In genomic region chrX:106707771-106708454, GRCh38 we compare ENCODE assay signal across 11 cellular contexts. TPM values are rescaled to one million over a fixed set of nuclear protein-coding genes. Genes with fewer than 3 reads are reported as not detected.
DNase-seq lines count a peak whose midpoint lies in the region; ATAC-seq and TF ChIP-seq lines count a peak whose summit lies in the region.
"Had no signal": no experiment of that assay in that cellular context is flagged by ENCODE, and none has a peak within 500 bp of the region (broad histone marks: within the 10 kb centered on the region; RNA-seq: fewer than 3 reads in every experiment).

No MANE protein-coding gene starts in this region.

- H3F3A ChIP-seq in GM23248 (ENCODE audit: insufficient read depth), result peaks cover 13% of the 10 kb centered on the region

- TF ChIP-seq CTCF in A673 (conservative IDR thresholded peaks at IDR 0.05; ENCODE audit: low read depth, low read length), result no peak

- H3K79me1 ChIP-seq in trophoblast cell (ENCODE audit: low read length), result no peaks in the 10 kb centered on the region

- H3K9me3 Mint-ChIP-seq in stimulated activated memory B cell treated with anti-CD40 and anti-IgM and Interleukin-4, amounts not matched to agents 10 μg/mL and 1 μg/mL and 100 μg/mL, for 72 hours, result no peaks in the 10 kb centered on the region
- no peaks in the 10 kb centered on the region for H3K9me3 Mint-ChIP-seq in CD4-positive, alpha-beta memory T cell

- ATAC-seq in GM21360 (IDR thresholded peaks at IDR 0.05; ENCODE audit: unreplicated experiment), result no peak
- ATAC-seq in stimulated activated memory B cell treated with anti-CD40 and anti-IgM and Interleukin-4, amounts not matched to agents 10 μg/mL and 1 μg/mL and 100 μg/mL, for 72 hours, result no peak

- no peak overlapping the region for H2BK12ac ChIP-seq in trophoblast cell (ENCODE audit: low read length)

- no peak overlapping the region for H4K91ac ChIP-seq in trophoblast cell (ENCODE audit: low read depth, low read length)

- H2AK5ac ChIP-seq in trophoblast cell (ENCODE audit: low read length), result no peak overlapping the region

- H3K4me2 ChIP-seq in GM23248 (ENCODE audit: unreplicated experiment) (peak overlapping the region; percentile 48), trophoblast cell (ENCODE audit: low read length) (no peak overlapping the region)

- no peak overlapping the region for H3K4ac ChIP-seq in trophoblast cell (ENCODE audit: low read depth, low read length)

- no peak overlapping the region for H3K4me3 ChIP-seq in A673 (ENCODE audit: low read depth, low read length, poor library complexity, severe bottlenecking)
- peak overlapping the region; percentile 29; the same call in 1 of the 2 replicates for H3K4me3 ChIP-seq in GM23248
- no peak overlapping the region for H3K4me3 ChIP-seq in adipocyte (ENCODE audit: low read length)
- H3K4me3 ChIP-seq in trophoblast cell (ENCODE audit: low read depth, low read length), result no peak overlapping the region
- no peak overlapping the region for H3K4me3 ChIP-seq in CD4-positive, alpha-beta memory T cell (ENCODE audit: low read length in 2 of 2)

- H3K79me2 ChIP-seq in GM23248 (ENCODE audit: insufficient read depth), result no peaks in the 10 kb centered on the region
- H3K79me2 ChIP-seq in trophoblast cell (ENCODE audit: control insufficient read depth, insufficient read depth, low read length, poor library complexity), result no peaks in the 10 kb centered on the region

- intact Hi-C loops in A673 (cut with micrococcal nuclease; ENCODE audit: unreplicated experiment), result no loop called here
- intact Hi-C loops in CD4-positive, alpha-beta memory T cell (cut with micrococcal nuclease), result no loop called here

- no peak overlapping the region for H3K18ac ChIP-seq in trophoblast cell (ENCODE audit: low read length)

- H3K4me3 Mint-ChIP-seq in stimulated activated memory B cell treated with anti-CD40 and anti-IgM and Interleukin-4, amounts not matched to agents 10 μg/mL and 1 μg/mL and 100 μg/mL, for 72 hours, result no peak overlapping the region
- no peak overlapping the region for H3K4me3 Mint-ChIP-seq in CD4-positive, alpha-beta memory T cell

- in situ Hi-C loops in GM23248 (cut with MboI), result no loop called here

- H4K20me1 ChIP-seq in GM23248 (ENCODE audit: insufficient read depth), result no peaks in the 10 kb centered on the region

- CTCF ChIA-PET in A673 (lab: Charles Lee), result no interaction called here
- CTCF ChIA-PET in CD4-positive, alpha-beta memory T cell (lab: Charles Lee; ENCODE audit: partially characterized antibody), result no interaction called here

- H3K4me1 Mint-ChIP-seq in stimulated activated memory B cell treated with anti-CD40 and anti-IgM and Interleukin-4, amounts not matched to agents 10 μg/mL and 1 μg/mL and 100 μg/mL, for 72 hours, result no peaks in the 10 kb centered on the region
- H3K4me1 Mint-ChIP-seq in CD4-positive, alpha-beta memory T cell, result no peaks in the 10 kb centered on the region

- H3K14ac ChIP-seq in trophoblast cell (ENCODE audit: low read length), result no peak overlapping the region

- no peaks in the 10 kb centered on the region for H3K36me3 ChIP-seq in A673 (ENCODE audit: insufficient read depth, low read length, poor library complexity, severe bottlenecking)
- H3K36me3 ChIP-seq in GM23248 (ENCODE audit: low read depth), result no peaks in the 10 kb centered on the region
- H3K36me3 ChIP-seq in adipocyte (ENCODE audit: control insufficient read depth, insufficient read depth, low read length, severe bottlenecking), result no peaks in the 10 kb centered on the region
- H3K36me3 ChIP-seq in trophoblast cell (ENCODE audit: control insufficient read depth in 1 of 2, insufficient read depth in 2 of 2, low read length in 2 of 2), result no peaks in the 10 kb centered on the region
- H3K36me3 ChIP-seq in CD4-positive, alpha-beta memory T cell (ENCODE audit: insufficient read depth, low read length), result no peaks in the 10 kb centered on the region

- H3K27me3 Mint-ChIP-seq in stimulated activated memory B cell treated with anti-CD40 and anti-IgM and Interleukin-4, amounts not matched to agents 10 μg/mL and 1 μg/mL and 100 μg/mL, for 72 hours, result no peaks in the 10 kb centered on the region
- no peaks in the 10 kb centered on the region for H3K27me3 Mint-ChIP-seq in CD4-positive, alpha-beta memory T cell

- H3K9ac ChIP-seq in GM23248 (peak overlapping the region; percentile 65), adipocyte (ENCODE audit: low read length) (no peak overlapping the region), trophoblast cell (ENCODE audit: low read length) (no peak overlapping the region)

- POLR2A ChIA-PET in A673 (lab: Charles Lee; ENCODE audit: low non-redundant PET), result no interaction called here
- POLR2A ChIA-PET in CD4-positive, alpha-beta memory T cell (lab: Charles Lee; ENCODE audit: partially characterized antibody), result no interaction called here

- H3K36me3 Mint-ChIP-seq in stimulated activated memory B cell treated with anti-CD40 and anti-IgM and Interleukin-4, amounts not matched to agents 10 μg/mL and 1 μg/mL and 100 μg/mL, for 72 hours, result no peaks in the 10 kb centered on the region
- no peaks in the 10 kb centered on the region for H3K36me3 Mint-ChIP-seq in CD4-positive, alpha-beta memory T cell

- H2BK5ac ChIP-seq in trophoblast cell (ENCODE audit: low read depth, low read length, poor library complexity), result no peak overlapping the region

- BruUV-seq in A673 (replicated peaks; lab: Mats Ljungman, UMichigan), result no TSS peak

- no peak overlapping the region for H4K12ac ChIP-seq in trophoblast cell (ENCODE audit: low read depth, low read length)

- DNase-seq in A673 (ENCODE audit: low spot score) (peak; percentile 7), GM23248 (peak; percentile 91), adipocyte (ENCODE audit: low read depth) (peak; percentile 65), iris pigment epithelial cell (ENCODE audit: low read depth) (peak; percentile 90), trophoblast cell (no peak)
- DNase-seq in CD4-positive, alpha-beta memory T cell, result no peak
- DNase-seq: activated CD8-positive, alpha-beta memory T cell treated with anti-CD3 and anti-CD28 coated beads for 24 hours; DMS79; effector CD4-positive, alpha-beta T cell had no signal

- H3K4me1 ChIP-seq in A673 (ENCODE audit: insufficient read depth, low read length, poor library complexity, severe bottlenecking), result no peaks in the 10 kb centered on the region
- peaks cover 34% of the 10 kb centered on the region for H3K4me1 ChIP-seq in GM23248 (ENCODE audit: insufficient read depth)
- peaks cover 18% of the 10 kb centered on the region for H3K4me1 ChIP-seq in adipocyte (ENCODE audit: control insufficient read depth, insufficient read depth, low read length)
- H3K4me1 ChIP-seq in trophoblast cell (ENCODE audit: control insufficient read depth in 1 of 2, insufficient read depth in 2 of 2, low read length in 2 of 2), result no peaks in the 10 kb centered on the region
- H3K4me1 ChIP-seq in CD4-positive, alpha-beta memory T cell (ENCODE audit: insufficient read depth, low read length), result no peaks in the 10 kb centered on the region

- no peak overlapping the region for H3K23ac ChIP-seq in trophoblast cell (ENCODE audit: low read length)

- H3K27me3 ChIP-seq in A673 (replicated peaks; ENCODE audit: insufficient read depth, low read depth, low read length, poor library complexity) (no peaks in the 10 kb centered on the region), GM23248 (replicated peaks; ENCODE audit: insufficient read depth) (no peaks in the 10 kb centered on the region), adipocyte (replicated peaks; ENCODE audit: control insufficient read depth, insufficient read depth, low read length) (peaks cover 4% of the 10 kb centered on the region), trophoblast cell (ENCODE audit: insufficient read depth, low read length) (no peaks in the 10 kb centered on the region)
- no peaks in the 10 kb centered on the region for H3K27me3 ChIP-seq in CD4-positive, alpha-beta memory T cell (ENCODE audit: insufficient read depth, low read length)

- H3K27ac ChIP-seq in A673 (ENCODE audit: low read depth, low read length, poor library complexity, severe bottlenecking), result no peak overlapping the region
- peak overlapping the region; percentile 83 for H3K27ac ChIP-seq in GM23248
- no peak overlapping the region for H3K27ac ChIP-seq in trophoblast cell (ENCODE audit: low read depth, low read length)
- H3K27ac ChIP-seq in CD4-positive, alpha-beta memory T cell (ENCODE audit: low read depth, low read length), result no peak overlapping the region

- no peaks in the 10 kb centered on the region for H3K9me3 ChIP-seq in A673 (ENCODE audit: low read depth, low read length, poor library complexity, severe bottlenecking)
- no peaks in the 10 kb centered on the region for H3K9me3 ChIP-seq in GM23248 (ENCODE audit: low read depth)
- no peaks in the 10 kb centered on the region for H3K9me3 ChIP-seq in adipocyte (ENCODE audit: control insufficient read depth, low read length)
- no peaks in the 10 kb centered on the region for H3K9me3 ChIP-seq in trophoblast cell (ENCODE audit: insufficient read depth, low read depth, low read length)
- no peaks in the 10 kb centered on the region for H3K9me3 ChIP-seq in CD4-positive, alpha-beta memory T cell (ENCODE audit: control insufficient read depth in 1 of 2, low read length in 2 of 2)

- H2BK120ac ChIP-seq in trophoblast cell (ENCODE audit: insufficient read depth, low read length, poor library complexity), result no peak overlapping the region

- 10 to 11% methylated on average over 3 of the region's 3 CpGs for WGBS in GM23248 (ENCODE audit: low coverage in 1 of 2, low lambda C conversion rate in 2 of 2, missing lambda C conversion rate in 2 of 2), 2 experiments
- WGBS in trophoblast cell (ENCODE audit: extremely low coverage, insufficient coverage, insufficient read length), result no CpG with 5 or more reads among the region's 3 CpGs

- H2AFZ ChIP-seq in GM23248 (no peak overlapping the region), trophoblast cell (ENCODE audit: insufficient read depth, low read length, poor library complexity) (no peak overlapping the region)

- no peak overlapping the region for H3K27ac Mint-ChIP-seq in stimulated activated memory B cell treated with anti-CD40 and anti-IgM and Interleukin-4, amounts not matched to agents 10 μg/mL and 1 μg/mL and 100 μg/mL, for 72 hours
- no peak overlapping the region for H3K27ac Mint-ChIP-seq in CD4-positive, alpha-beta memory T cell

- no peaks in the 10 kb centered on the region for H3K9me2 ChIP-seq in GM23248 (ENCODE audit: insufficient read depth)

- no peak overlapping the region for H4K8ac ChIP-seq in trophoblast cell (ENCODE audit: low read depth, low read length)

RNA-seq across cellular contexts. Expression of gene RNF128, which starts 18.6 kb away (rescaled TPM):
- not detected in 2 replicates for total RNA-seq in A673 (2021)
- total RNA-seq in GM23248 (2014; rRNA removed; shearing (Covaris generic)), result 0.54 TPM in 1 of 2 replicates, not detected in the other
- 0.16 and 0.28 TPM in 2 replicates for polyA plus RNA-seq in GM23248 (2016; fragmentation: Nextera tagmentation; extraction: Ambion mirVana)
- polyA plus RNA-seq in trophoblast cell (2013), result 7.8 and 8.7 TPM in 2 replicates
- under 1 TPM in 1 of 2 experiments, not detected in 1; 0.11 TPM for total RNA-seq in CD4-positive, alpha-beta memory T cell
- polyA plus RNA-seq in CD4-positive, alpha-beta memory T cell, result under 1 TPM; 0.23 to 0.42 TPM

Comparison
In these comparisons a context has a peak if more than half of its experiments do, and no peak if none do; other contexts are left out.
1. DNase-seq: peak in A673 (single experiment), GM23248 (single experiment), adipocyte (single experiment) and iris pigment epithelial cell (single experiment); none in trophoblast cell (0 of 2) and CD4-positive, alpha-beta memory T cell (0 of 5).